Comparison of ENCODE assay signal across 1 cellular context in genomic region chr2:99488999-99489757, GRCh38.
TF ChIP-seq lines count a peak whose summit lies in the region.

No MANE protein-coding gene starts in this region.

TF ChIP-seq in SK-N-SH, 30 proteins besides CTCF, POLR2A, EP300 and RAD21 (continued from another document):
- TF ChIP-seq REST (IDR thresholded peaks at IDR 0.05; ENCODE audit: low read depth, low read length) (no peak), PBX3 (IDR thresholded peaks at IDR 0.05) (no peak), RCOR1 (IDR thresholded peaks at IDR 0.05; ENCODE audit: low read length) (no peak), TCF12 (IDR thresholded peaks at IDR 0.05) (no peak), IRF3 (IDR thresholded peaks at IDR 0.05; ENCODE audit: low read depth, low read length) (no peak), MXI1 (IDR thresholded peaks at IDR 0.05; ENCODE audit: low read depth, low read length) (peak; percentile 21; the same call in 1 of the 2 replicates)
